In the genomic region with DNA sequence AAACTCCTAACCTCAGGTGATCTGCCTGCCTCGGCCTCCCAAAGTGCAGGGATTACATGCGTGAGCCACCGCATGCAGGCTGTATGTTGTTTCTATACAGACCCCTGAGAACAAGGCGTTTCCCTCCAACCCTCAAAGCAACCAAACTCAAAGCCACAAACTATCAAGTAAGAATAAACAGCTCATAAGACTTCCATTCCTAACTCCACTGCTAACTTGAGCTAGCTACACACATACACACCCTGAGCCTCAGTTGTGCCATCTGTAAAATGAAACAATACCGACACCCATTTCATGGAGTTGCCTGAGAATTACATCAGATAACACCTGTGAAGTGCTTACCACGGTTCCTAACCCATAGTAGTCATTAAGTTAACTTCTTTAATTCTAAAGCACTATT, we compare ENCODE assay signal across 1 cellular context.
TF ChIP-seq lines count a peak whose summit lies in the region.

No MANE protein-coding gene starts in this region.

TF ChIP-seq in A549, 52 proteins besides CTCF, POLR2A, EP300 and RAD21:
- no peak for TF ChIP-seq REST (IDR thresholded peaks at IDR 0.05)
- TF ChIP-seq ELK1 (IDR thresholded peaks at IDR 0.05; ENCODE audit: low read depth, low read length) = no peak
- TF ChIP-seq USF2 (IDR thresholded peaks at IDR 0.05) = no peak
- no peak for TF ChIP-seq TFCP2L1 (CRISPR knock-in tag; IDR thresholded peaks at IDR 0.05)
- no peak for TF ChIP-seq SREBF2 (IDR thresholded peaks at IDR 0.05)
- no peak for TF ChIP-seq RFX5 (IDR thresholded peaks at IDR 0.05)
- TF ChIP-seq CBX2 (IDR thresholded peaks at IDR 0.05; ENCODE audit: borderline replicate concordance, low read depth) = no peak
- no peak for TF ChIP-seq HDAC2 (IDR thresholded peaks at IDR 0.05)
- TF ChIP-seq PHF8 (IDR thresholded peaks at IDR 0.05; ENCODE audit: borderline replicate concordance, low read depth) = no peak
- TF ChIP-seq, protein P1, sequence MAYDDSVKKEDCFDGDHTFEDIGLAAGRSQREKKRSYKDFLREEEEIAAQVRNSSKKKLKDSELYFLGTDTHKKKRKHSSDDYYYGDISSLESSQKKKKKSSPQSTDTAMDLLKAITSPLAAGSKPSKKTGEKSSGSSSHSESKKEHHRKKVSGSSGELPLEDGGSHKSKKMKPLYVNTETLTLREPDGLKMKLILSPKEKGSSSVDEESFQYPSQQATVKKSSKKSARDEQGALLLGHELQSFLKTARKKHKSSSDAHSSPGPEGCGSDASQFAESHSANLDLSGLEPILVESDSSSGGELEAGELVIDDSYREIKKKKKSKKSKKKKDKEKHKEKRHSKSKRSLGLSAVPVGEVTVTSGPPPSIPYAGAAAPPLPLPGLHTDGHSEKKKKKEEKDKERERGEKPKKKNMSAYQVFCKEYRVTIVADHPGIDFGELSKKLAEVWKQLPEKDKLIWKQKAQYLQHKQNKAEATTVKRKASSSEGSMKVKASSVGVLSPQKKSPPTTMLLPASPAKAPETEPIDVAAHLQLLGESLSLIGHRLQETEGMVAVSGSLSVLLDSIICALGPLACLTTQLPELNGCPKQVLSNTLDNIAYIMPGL (CRISPR knock-in tag; IDR thresholded peaks at IDR 0.05; ENCODE audit: borderline replicate concordance) = no peak
- TF ChIP-seq E2F6 (IDR thresholded peaks at IDR 0.05; ENCODE audit: borderline replicate concordance, low read depth) = no peak
- no peak for TF ChIP-seq GATA3 (IDR thresholded peaks at IDR 0.05; ENCODE audit: borderline replicate concordance)
- no peak for TF ChIP-seq POLR2AphosphoS2 (conservative IDR thresholded peaks at IDR 0.05; ENCODE audit: low read length)
- TF ChIP-seq RNF2 (IDR thresholded peaks at IDR 0.05; ENCODE audit: borderline replicate concordance, low read depth) = no peak
- no peak for TF ChIP-seq KDM1A (IDR thresholded peaks at IDR 0.05; ENCODE audit: low read depth)
